25 cellular contexts compared by ENCODE assay signal in the genomic region with DNA sequence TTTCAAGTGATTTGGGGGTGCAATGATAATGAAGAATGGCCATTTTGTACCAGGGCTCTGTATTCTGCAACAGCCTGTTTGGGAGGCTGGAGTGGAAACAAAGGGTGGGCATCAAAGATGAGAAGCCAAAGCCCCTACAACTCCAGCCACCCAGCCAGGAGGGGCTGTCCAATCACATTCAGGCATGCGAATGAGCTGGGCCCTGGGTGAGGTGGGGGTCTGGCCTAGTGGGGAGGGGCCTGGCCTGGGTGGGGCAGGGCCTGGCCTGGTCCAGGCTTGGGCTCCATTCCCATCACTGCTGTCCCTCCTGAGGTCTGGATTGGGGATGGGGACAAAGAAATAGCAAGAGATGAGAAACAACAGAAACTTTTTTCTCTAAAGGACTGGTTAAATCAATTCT. TPM values are rescaled to one million over a fixed set of nuclear protein-coding genes. Genes with fewer than 3 reads are reported as not detected.
DNase-seq lines count a peak whose midpoint lies in the region; ATAC-seq and TF ChIP-seq lines count a peak whose summit lies in the region.
"Had no signal": no experiment of that assay in that cellular context is flagged by ENCODE, and none has a peak within 500 bp of the region (broad histone marks: within the 10 kb centered on the region; RNA-seq: fewer than 3 reads in every experiment).

No MANE protein-coding gene starts in this region.

- DNase-seq in H7 (peak; percentile 80), endothelial cell (ENCODE audit: low spot score) (no peak), tibial artery (peak in 1 of 2 donors; percentile 40), AG08396 (ENCODE audit: low spot score) (no peak), uterus (no peak)
- DNase-seq: 8988T; AML-193; C1 segment of cervical spinal cord; Calu3; CD8-positive, alpha-beta memory T cell; DMS153; GM23248; NCI-H1105; NCI-H146; NCI-H2029 treated with DMSO at 0.1 percent for 48 hours; NCI-H226; NCI-H510A treated with DMSO at 0.1 percent for 48 hours; NCI-H748 treated with DMSO at 0.1 percent for 48 hours; SHP77 treated with DMSO at 0.1 percent for 48 hours had no signal

- intact Hi-C loops in tibial artery (cut with DNase I; ENCODE audit: low total_unique reads) (no loop called here), uterus (cut with DNase I; ENCODE audit: low total_unique reads) (no loop called here)

- H3K36me3 ChIP-seq in H7 (replicated peaks; ENCODE audit: control insufficient read depth, insufficient read depth, low read length) (no peaks in the 10 kb centered on the region), muscle layer of colon (ENCODE audit: insufficient read depth, low read length) (peaks cover 39% of the 10 kb centered on the region), tibial artery (peaks cover 12 to 22% (median 14%) of the 10 kb centered on the region in 3 donors), uterus (no peaks in the 10 kb centered on the region)

- H3K36me3 Mint-ChIP-seq in endothelial cell (ENCODE audit: low read depth, unreplicated experiment): no peaks in the 10 kb centered on the region
- H3K36me3 Mint-ChIP-seq: CD8-positive, alpha-beta memory T cell; IgD-negative memory B cell had no signal

- peaks cover 25% of the 10 kb centered on the region for H3K4me1 Mint-ChIP-seq in endothelial cell (ENCODE audit: unreplicated experiment)
- H3K4me1 Mint-ChIP-seq: CD8-positive, alpha-beta memory T cell; IgD-negative memory B cell had no signal

- H3K4me3 ChIP-seq in H7 (ENCODE audit: insufficient read depth, low read depth, low read length) (no peak overlapping the region), muscle layer of colon (ENCODE audit: low read depth in 1 of 2, low read length in 2 of 2) (no peak overlapping the region), tibial artery (peak overlapping the region in 1 of 2 donors; percentile 72), uterus (no peak overlapping the region)
- H3K4me3 ChIP-seq: GM23248 had no signal

- no peak overlapping the region for H3K27ac Mint-ChIP-seq in endothelial cell (ENCODE audit: unreplicated experiment)
- H3K27ac Mint-ChIP-seq: IgD-negative memory B cell had no signal

- no peak for ATAC-seq in HG02571 (IDR thresholded peaks at IDR 0.05; ENCODE audit: unreplicated experiment)
- ATAC-seq: HCT116 had no signal

- peak overlapping the region; percentile 73 for H3K4me3 Mint-ChIP-seq in endothelial cell (ENCODE audit: unreplicated experiment)
- H3K4me3 Mint-ChIP-seq: CD8-positive, alpha-beta memory T cell had no signal

- no peaks in the 10 kb centered on the region for H3K9me3 ChIP-seq in muscle layer of colon (ENCODE audit: low read length)
- no peaks in the 10 kb centered on the region for H3K9me3 ChIP-seq in tibial artery
- H3K9me3 ChIP-seq in uterus: no peaks in the 10 kb centered on the region

- no peak for TF ChIP-seq POLR2A in uterus (IDR thresholded peaks at IDR 0.05)

- H3K27me3 ChIP-seq in H7 (ENCODE audit: control insufficient read depth, insufficient read depth, low read length) (no peaks in the 10 kb centered on the region), muscle layer of colon (ENCODE audit: control insufficient read depth in 1 of 2, insufficient read depth in 2 of 2, low read length in 2 of 2) (no peaks in the 10 kb centered on the region), tibial artery (no peaks in the 10 kb centered on the region), uterus (no peaks in the 10 kb centered on the region)

- H3K27ac ChIP-seq in muscle layer of colon (ENCODE audit: low read depth, low read length): peak overlapping the region; percentile 34
- peak overlapping the region; percentile 90 to 96 for H3K27ac ChIP-seq in tibial artery
- no peak overlapping the region for H3K27ac ChIP-seq in uterus
- H3K27ac ChIP-seq: GM23248, RWPE1 had no signal

- peaks cover 8% of the 10 kb centered on the region for H3K27me3 Mint-ChIP-seq in endothelial cell (ENCODE audit: unreplicated experiment)

- no peaks in the 10 kb centered on the region for H3K9me3 Mint-ChIP-seq in endothelial cell (ENCODE audit: unreplicated experiment)
- H3K9me3 Mint-ChIP-seq: CD8-positive, alpha-beta memory T cell; IgD-negative memory B cell had no signal

- H3K4me1 ChIP-seq in muscle layer of colon (ENCODE audit: insufficient read depth, low read length): peaks cover 23% of the 10 kb centered on the region
- H3K4me1 ChIP-seq in tibial artery: peaks cover 0 to 53% (median 13%) of the 10 kb centered on the region in 4 donors
- no peaks in the 10 kb centered on the region for H3K4me1 ChIP-seq in uterus

- H3K9ac ChIP-seq in muscle layer of colon (ENCODE audit: low read length): no peak overlapping the region
- H3K9ac ChIP-seq: GM23248 had no signal

- TF ChIP-seq CTCF in endothelial cell (IDR thresholded peaks at IDR 0.05; ENCODE audit: unreplicated experiment) (no peak), tibial artery (IDR thresholded peaks at IDR 0.05) (no peak), uterus (IDR thresholded peaks at IDR 0.05) (no peak)

RNA-seq across cellular contexts. Expression of a gene that starts 6.4 kb away (rescaled TPM):
- 0.31 and 3.5 TPM in 2 replicates for total RNA-seq in H7 (2014; rRNA removed; shearing (Covaris generic))
- total RNA-seq in endothelial cell (ENCODE audit: unreplicated experiment) (36.5 TPM), uterus (10 to 100 TPM; 11.8 to 86.2 (median 15.5) TPM)
- total RNA-seq: GM23248 had no signal

RNA-seq across cellular contexts. Expression of a gene that starts 13.0 kb away (rescaled TPM):
- 1.9 and 6.0 TPM in 2 replicates for total RNA-seq in H7 (2014; rRNA removed; shearing (Covaris generic))
- 6.2 TPM for total RNA-seq in endothelial cell (ENCODE audit: unreplicated experiment)
- total RNA-seq in uterus: 1 to 10 TPM in 3 of 4 donors, not detected in 1; 1.3 to 5.3 (median 3.0) TPM
- total RNA-seq: G401 had no signal

RNA-seq across cellular contexts. Expression of a gene that starts 24.2 kb away (rescaled TPM):
- total RNA-seq in H7 (2014; rRNA removed; shearing (Covaris generic)): 113 and 121 TPM in 2 replicates
- 128 TPM for total RNA-seq in endothelial cell (ENCODE audit: unreplicated experiment)
- total RNA-seq in uterus: 10 to 100 TPM in 3 of 4 donors, 1 to 10 TPM in 1; 9.7 to 74.3 (median 46.0) TPM

RNA-seq across cellular contexts. Expression of a gene that starts 33.3 kb away (rescaled TPM):
- total RNA-seq in H7 (2014; rRNA removed; shearing (Covaris generic)): 52.4 and 55.6 TPM in 2 replicates
- total RNA-seq in endothelial cell (ENCODE audit: unreplicated experiment) (66.4 TPM), uterus (100 to 1,000 TPM in 1 of 4 donors, 10 to 100 TPM in 3; 42.6 to 108 (median 72.6) TPM)

RNA-seq across cellular contexts. Expression of a gene that starts 43.2 kb away (rescaled TPM):
- not detected in 2 replicates for total RNA-seq in H7 (2014; rRNA removed; shearing (Covaris generic))
- total RNA-seq in endothelial cell (ENCODE audit: unreplicated experiment) (not detected), uterus (not detected)
- total RNA-seq: Calu3; CD8-positive, alpha-beta memory T cell; G401; GM23248 had no signal

Comparison
In these comparisons a context has a peak if more than half of its experiments do, and no peak if none do; other contexts are left out.
1. H3K27ac ChIP-seq: peak in muscle layer of colon (single experiment) and tibial artery (2 of 2); none in uterus (0 of 2).